Comparison of ENCODE assay signal across 17 cellular contexts in genomic region chr3:182117131-182117530, GRCh38.
DNase-seq lines count a peak whose midpoint lies in the region; ATAC-seq, FAIRE-seq and TF ChIP-seq lines count a peak whose summit lies in the region.
"Had no signal": no experiment of that assay in that cellular context is flagged by ENCODE, and none has a peak within 500 bp of the region (broad histone marks: within the 10 kb centered on the region; RNA-seq: fewer than 3 reads in every experiment).

No MANE protein-coding gene starts in this region.

- no peak for TF ChIP-seq POLR2A in H54 (IDR thresholded peaks at IDR 0.05; ENCODE audit: low read depth, low read length)

- peaks cover 27% of the 10 kb centered on the region for H3K4me1 ChIP-seq in SJSA1 (replicated peaks)

- FAIRE-seq in H54 (lab: Jason Lieb, UNC) = peak; percentile 84
- peak; percentile 18 for FAIRE-seq in bronchial epithelial cell (lab: Jason Lieb, UNC)
- FAIRE-seq in islet of Langerhans (lab: Jason Lieb, UNC) = peak; percentile 43
- FAIRE-seq: A204.1, GM12878 had no signal

- no peak overlapping the region for H3K4me3 ChIP-seq in SJSA1
- H3K4me3 ChIP-seq in bronchial epithelial cell (ENCODE audit: low read depth, low read length) = no peak overlapping the region
- H3K4me3 ChIP-seq: GM12878 had no signal

- H3K36me3 ChIP-seq in SJSA1 (no peaks in the 10 kb centered on the region), bronchial epithelial cell (ENCODE audit: control insufficient read depth, insufficient read depth, low read length) (no peaks in the 10 kb centered on the region)

- H3K27me3 ChIP-seq in SJSA1 (replicated peaks) (no peaks in the 10 kb centered on the region), bronchial epithelial cell (ENCODE audit: control insufficient read depth, insufficient read depth, low read length) (no peaks in the 10 kb centered on the region)

- H3K27ac ChIP-seq in SJSA1 = peak overlapping the region; percentile 35
- H3K27ac ChIP-seq: HL-60 had no signal

- ATAC-seq in omental fat pad (ENCODE audit: low FRiP score) = no peak
- ATAC-seq: GM12878 had no signal

- TF ChIP-seq CTCF in bronchial epithelial cell (IDR thresholded peaks at IDR 0.05; ENCODE audit: insufficient read depth, low read length, severe bottlenecking) (no peak), omental fat pad (IDR thresholded peaks at IDR 0.05) (no peak)

- no peak for DNase-seq in H54 (ENCODE audit: insufficient read length, low spot score)
- DNase-seq in SJSA1 (ENCODE audit: low read depth in 1 of 2, low spot score in 2 of 2) = no peak
- no peak for DNase-seq in bronchial epithelial cell (ENCODE audit: low read depth)
- DNase-seq in activated CD8-positive, alpha-beta memory T cell treated with anti-CD3 and anti-CD28 coated beads, Interleukin-2, amount 50 U/mL, for 48 hours = no peak
- no peak for DNase-seq in cerebellar cortex (ENCODE audit: low spot score)
- no peak for DNase-seq in omental fat pad (ENCODE audit: low spot score)
- DNase-seq: C1 segment of cervical spinal cord; Calu3; CD4-positive, alpha-beta T cell; DMS 273 treated with DMSO at 0.1 percent for 48 hours; DMS79; GOT3; HCEC 1CT had no signal

- H3K9me3 ChIP-seq in SJSA1 (replicated peaks) = no peaks in the 10 kb centered on the region
